Comparison of ENCODE assay signal across 11 cellular contexts in genomic region chr5:170082701-170083100, GRCh38. TPM values are rescaled to one million over a fixed set of nuclear protein-coding genes. Genes with fewer than 3 reads are reported as not detected.
"Had no signal": no experiment of that assay in that cellular context is flagged by ENCODE, and none has a peak within 500 bp of the region (broad histone marks: within the 10 kb centered on the region; RNA-seq: fewer than 3 reads in every experiment).

No MANE protein-coding gene starts in this region.

- H3K4me1 ChIP-seq: HAP-1 had no signal

- H3K27ac ChIP-seq: GM23248, HL-60 had no signal

- H3K9me3 ChIP-seq: HAP-1 had no signal

- H3K4me3 ChIP-seq: GM23248, HAP-1 had no signal

- DNase-seq: GOT3, H7, HFFc6 had no signal

- ATAC-seq: HCT116, HepG2 had no signal

RNA-seq across cellular contexts. Expression of gene FOXI1, which starts 23.0 kb away (rescaled TPM):
- total RNA-seq: GM23248, H4, HepG2, HFFc6, HT1080 had no signal
- polyA plus RNA-seq: GM23248, HepG2, IgD-negative memory B cell had no signal
